15 cellular contexts compared by ENCODE assay signal in the genomic region with DNA sequence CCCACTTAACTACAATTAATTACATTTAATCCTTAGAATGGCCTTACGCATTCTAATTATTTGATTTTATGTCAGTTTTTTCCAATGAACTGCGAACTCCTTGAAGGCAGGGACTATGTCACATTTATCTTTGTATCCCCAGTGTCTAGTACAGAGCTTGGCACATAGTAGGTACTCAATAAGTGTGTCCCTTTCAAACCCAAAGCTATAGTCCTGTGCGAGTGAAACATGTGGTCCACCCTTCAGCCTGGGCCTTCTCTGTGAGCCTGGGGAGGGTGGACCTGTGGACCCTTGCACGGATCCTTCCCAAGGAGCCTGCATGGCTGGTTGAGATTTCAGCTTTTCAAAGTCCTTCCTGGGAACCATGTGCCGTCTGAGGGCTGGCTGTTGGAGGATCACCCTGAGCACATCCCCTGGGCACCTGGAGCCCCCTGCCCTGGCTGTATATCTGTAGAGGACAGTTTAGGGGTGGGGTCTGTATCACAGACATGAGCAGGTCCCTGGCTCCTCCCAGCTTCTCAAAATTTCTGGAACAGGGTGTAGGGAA.
DNase-seq lines count a peak whose midpoint lies in the region; ATAC-seq and TF ChIP-seq lines count a peak whose summit lies in the region.
"Had no signal": no experiment of that assay in that cellular context is flagged by ENCODE, and none has a peak within 500 bp of the region (broad histone marks: within the 10 kb centered on the region; RNA-seq: fewer than 3 reads in every experiment).

No MANE protein-coding gene starts in this region.

- no peaks in the 10 kb centered on the region for H3K36me3 Mint-ChIP-seq in natural killer cell treated with Interleukin-12 subunit alpha and Interleukin-12 subunit beta and Interleukin-15 and Interleukin-18, amount 100 ng/mL, for 72 hours
- no peaks in the 10 kb centered on the region for H3K36me3 Mint-ChIP-seq in natural killer cell
- H3K36me3 Mint-ChIP-seq in activated T-helper 2 cell treated with anti-CD3 and anti-CD28 coated beads, Interferon-gamma antibody, Interleukin-2, Interleukin-4, amounts not matched to agents 10 μg/mL and 5 μg/mL and 100 μg/mL, durations not matched to agents 14 hours and 24 hours and 36 hours (ENCODE audit: low read depth), result no peaks in the 10 kb centered on the region
- H3K36me3 Mint-ChIP-seq: CD4-positive, CD25-positive, alpha-beta regulatory T cell; CD8-positive, alpha-beta T cell had no signal

- TF ChIP-seq CTCF in natural killer cell (IDR thresholded peaks at IDR 0.05), result no peak

- no peak overlapping the region for H3K4me3 Mint-ChIP-seq in natural killer cell treated with Interleukin-12 subunit alpha and Interleukin-12 subunit beta and Interleukin-15 and Interleukin-18, amount 100 ng/mL, for 72 hours
- H3K4me3 Mint-ChIP-seq in natural killer cell, result no peak overlapping the region
- H3K4me3 Mint-ChIP-seq in activated T-helper 2 cell treated with anti-CD3 and anti-CD28 coated beads, Interferon-gamma antibody, Interleukin-2, Interleukin-4, amounts not matched to agents 10 μg/mL and 5 μg/mL and 100 μg/mL, durations not matched to agents 14 hours and 24 hours and 36 hours (ENCODE audit: low read depth), result no peak overlapping the region
- H3K4me3 Mint-ChIP-seq: CD4-positive, CD25-positive, alpha-beta regulatory T cell had no signal

- H3K9me3 Mint-ChIP-seq in natural killer cell treated with Interleukin-12 subunit alpha and Interleukin-12 subunit beta and Interleukin-15 and Interleukin-18, amount 100 ng/mL, for 72 hours, result no peaks in the 10 kb centered on the region
- no peaks in the 10 kb centered on the region for H3K9me3 Mint-ChIP-seq in natural killer cell
- no peaks in the 10 kb centered on the region for H3K9me3 Mint-ChIP-seq in activated T-helper 2 cell treated with anti-CD3 and anti-CD28 coated beads, Interferon-gamma antibody, Interleukin-2, Interleukin-4, amounts not matched to agents 10 μg/mL and 5 μg/mL and 100 μg/mL, durations not matched to agents 14 hours and 24 hours and 36 hours
- H3K9me3 Mint-ChIP-seq: CD8-positive, alpha-beta T cell had no signal

- peaks cover 14 to 25% of the 10 kb centered on the region in 2 donors for H3K27me3 Mint-ChIP-seq in natural killer cell treated with Interleukin-12 subunit alpha and Interleukin-12 subunit beta and Interleukin-15 and Interleukin-18, amount 100 ng/mL, for 72 hours
- H3K27me3 Mint-ChIP-seq in natural killer cell (ENCODE audit: low read depth in 2 of 2), result peaks cover 20 to 23% of the 10 kb centered on the region in 2 donors
- peaks cover 17% of the 10 kb centered on the region for H3K27me3 Mint-ChIP-seq in activated T-helper 2 cell treated with anti-CD3 and anti-CD28 coated beads, Interferon-gamma antibody, Interleukin-2, Interleukin-4, amounts not matched to agents 10 μg/mL and 5 μg/mL and 100 μg/mL, durations not matched to agents 14 hours and 24 hours and 36 hours (ENCODE audit: low read depth)

- ATAC-seq in natural killer cell treated with Interleukin-12 subunit alpha and Interleukin-12 subunit beta and Interleukin-15 and Interleukin-18, amount 100 ng/mL, for 72 hours, result no peak
- ATAC-seq in natural killer cell, result no peak
- ATAC-seq: CD8-positive, alpha-beta T cell had no signal

- peaks cover 0 to 7% of the 10 kb centered on the region in 2 donors for H3K4me1 Mint-ChIP-seq in natural killer cell treated with Interleukin-12 subunit alpha and Interleukin-12 subunit beta and Interleukin-15 and Interleukin-18, amount 100 ng/mL, for 72 hours (ENCODE audit: low read depth in 2 of 2)
- peaks cover 0 to 13% of the 10 kb centered on the region in 2 donors for H3K4me1 Mint-ChIP-seq in natural killer cell
- H3K4me1 Mint-ChIP-seq in activated T-helper 2 cell treated with anti-CD3 and anti-CD28 coated beads, Interferon-gamma antibody, Interleukin-2, Interleukin-4, amounts not matched to agents 10 μg/mL and 5 μg/mL and 100 μg/mL, durations not matched to agents 14 hours and 24 hours and 36 hours (ENCODE audit: low read depth), result peaks cover 1% of the 10 kb centered on the region

- H3K27ac ChIP-seq in angular gyrus (ENCODE audit: low read depth, low read length), result peak overlapping the region; percentile 80
- H3K27ac ChIP-seq: C4-2B, GM23248 had no signal

- peak; percentile 51 for DNase-seq in natural killer cell treated with Interleukin-12 subunit alpha and Interleukin-12 subunit beta and Interleukin-15 and Interleukin-18, amount 100 ng/mL, for 72 hours (ENCODE audit: low spot score)
- DNase-seq in natural killer cell (no peak), mesenteric fat pad (ENCODE audit: low spot score) (peak; percentile 75), NCI-H146 (lab: John Stamatoyannopoulos, UW) (no peak)
- DNase-seq in activated T-helper 2 cell treated with anti-CD3 and anti-CD28 coated beads, Interferon-gamma antibody, Interleukin-2, Interleukin-4, amounts not matched to agents 10 μg/mL and 5 μg/mL and 100 μg/mL, durations not matched to agents 14 hours and 24 hours and 36 hours (ENCODE audit: low spot score), result no peak
- DNase-seq: Caco-2; CD4-positive, CD25-positive, alpha-beta regulatory T cell; CD8-positive, alpha-beta T cell; DMS153; DND-41; GM23248; H7; HCEC 1CT had no signal

- intact Hi-C loops in natural killer cell (cut with micrococcal nuclease), result loop anchor here (2.0 kb wide), 1 partner anchor 863 kb away; no protein-coding TSS in a partner anchor
- intact Hi-C loops in activated T-helper 2 cell treated with anti-CD3 and anti-CD28 coated beads, Interferon-gamma antibody, Interleukin-2, Interleukin-4, amounts not matched to agents 10 μg/mL and 5 μg/mL and 100 μg/mL, durations not matched to agents 14 hours and 24 hours and 36 hours (cut with micrococcal nuclease), result no loop called here

- H3K27ac Mint-ChIP-seq in natural killer cell treated with Interleukin-12 subunit alpha and Interleukin-12 subunit beta and Interleukin-15 and Interleukin-18, amount 100 ng/mL, for 72 hours, result no peak overlapping the region
- H3K27ac Mint-ChIP-seq in natural killer cell, result no peak overlapping the region
- H3K27ac Mint-ChIP-seq in activated T-helper 2 cell treated with anti-CD3 and anti-CD28 coated beads, Interferon-gamma antibody, Interleukin-2, Interleukin-4, amounts not matched to agents 10 μg/mL and 5 μg/mL and 100 μg/mL, durations not matched to agents 14 hours and 24 hours and 36 hours, result no peak overlapping the region
- H3K27ac Mint-ChIP-seq: CD8-positive, alpha-beta T cell had no signal

Comparison
In these comparisons a context has a peak if more than half of its experiments do, and no peak if none do; other contexts are left out.
1. DNase-seq: peak in natural killer cell treated with Interleukin-12 subunit alpha and Interleukin-12 subunit beta and Interleukin-15 and Interleukin-18, amount 100 ng/mL, for 72 hours (single experiment) and mesenteric fat pad (single experiment); none in natural killer cell (single experiment), activated T-helper 2 cell treated with anti-CD3 and anti-CD28 coated beads, Interferon-gamma antibody, Interleukin-2, Interleukin-4, amounts not matched to agents 10 μg/mL and 5 μg/mL and 100 μg/mL, durations not matched to agents 14 hours and 24 hours and 36 hours (single experiment) and NCI-H146 (single experiment).